ENCODE assay signal across 1 cellular context in the genomic region with DNA sequence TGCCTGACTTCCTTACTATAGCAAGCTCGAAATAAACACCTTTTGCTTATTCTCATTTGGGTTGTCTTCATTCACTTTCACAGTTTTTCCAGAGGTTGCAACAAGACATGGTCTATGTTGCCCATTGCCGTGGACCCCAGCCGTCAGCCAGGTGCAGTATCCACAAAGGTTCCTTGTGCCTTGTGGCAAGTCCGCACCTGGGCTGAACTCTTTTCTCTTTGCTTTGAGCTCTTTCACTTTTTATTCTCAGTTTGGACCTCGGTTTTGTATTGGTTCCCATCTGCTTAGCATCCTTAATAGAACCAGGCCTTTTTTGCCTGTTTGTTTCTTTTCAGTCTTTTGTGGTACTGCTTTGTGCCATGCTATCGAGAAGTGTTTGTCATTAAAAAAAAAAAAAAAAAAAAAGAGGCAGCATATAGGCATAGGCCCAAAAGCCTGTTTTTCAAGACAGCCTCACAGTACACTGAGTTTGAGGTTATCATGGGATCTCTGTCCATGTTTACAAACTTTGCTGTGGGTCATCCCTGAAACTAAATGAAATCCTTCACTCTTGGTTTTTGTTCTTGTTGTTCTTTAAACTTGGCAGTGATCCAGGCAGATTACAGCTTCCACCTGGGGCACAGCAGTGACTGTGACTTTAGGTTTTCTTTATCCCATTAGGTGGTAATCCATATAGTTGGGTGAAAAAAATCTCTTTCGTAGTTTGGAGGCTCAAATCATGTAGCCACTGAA.
TF ChIP-seq lines count a peak whose summit lies in the region.

No MANE protein-coding gene starts in this region.

TF ChIP-seq in HCT116, 20 proteins besides CTCF, POLR2A, EP300 and RAD21 (continued from another document):
- TF ChIP-seq EZH2 (IDR thresholded peaks at IDR 0.05), result no peak
- no peak for TF ChIP-seq CEBPB (IDR thresholded peaks at IDR 0.05; ENCODE audit: low read depth)
- TF ChIP-seq SRF (IDR thresholded peaks at IDR 0.05; ENCODE audit: low read depth), result no peak
- no peak for TF ChIP-seq ATF3 (IDR thresholded peaks at IDR 0.05)
- no peak for TF ChIP-seq REST (IDR thresholded peaks at IDR 0.05; ENCODE audit: low read depth)
- no peak for TF ChIP-seq EGR1 (IDR thresholded peaks at IDR 0.05; ENCODE audit: low read depth)
- TF ChIP-seq ZNF274 (IDR thresholded peaks at IDR 0.05; ENCODE audit: low read depth, low read length), result no peak
- no peak for TF ChIP-seq SIN3A (IDR thresholded peaks at IDR 0.05; ENCODE audit: low read depth)
- no peak for TF ChIP-seq EZH2phosphoT487 (IDR thresholded peaks at IDR 0.05; ENCODE audit: borderline replicate concordance)
